ENCODE assay signal across 17 cellular contexts in the genomic region with DNA sequence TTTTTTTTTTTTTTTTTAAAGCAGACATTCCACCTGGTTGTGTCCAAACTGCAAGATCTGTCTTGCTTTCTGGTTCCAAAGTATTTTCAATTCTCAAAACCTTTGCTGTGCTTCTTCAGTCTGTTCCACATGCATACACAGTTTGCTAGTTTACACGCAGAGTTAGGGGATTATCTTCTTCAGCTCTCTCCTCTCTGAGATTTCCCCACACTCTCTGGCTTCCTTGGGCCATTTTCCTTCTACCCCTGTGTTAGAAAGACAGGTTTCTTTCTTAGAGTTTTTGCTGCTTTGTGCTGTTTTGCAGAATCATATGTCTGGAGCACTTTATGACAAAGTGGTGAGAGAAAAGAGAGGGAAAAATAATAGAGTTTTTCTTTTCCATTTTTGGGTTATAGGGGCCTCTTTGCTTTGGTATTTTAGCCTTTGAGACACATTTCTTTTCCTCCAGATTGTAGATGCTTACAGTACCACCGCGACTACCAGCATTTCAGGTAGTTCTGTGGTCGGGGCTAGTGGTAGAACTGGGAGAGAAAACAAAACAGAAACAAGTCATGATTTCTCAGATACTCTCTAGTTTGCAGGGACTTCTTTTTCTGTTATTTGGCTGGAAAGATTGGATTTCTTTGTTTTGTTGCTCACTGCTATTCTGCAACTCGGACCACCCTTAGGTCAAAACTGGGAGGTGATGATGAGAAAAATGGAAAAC.
DNase-seq lines count a peak whose midpoint lies in the region; ATAC-seq and TF ChIP-seq lines count a peak whose summit lies in the region.
"Had no signal": no experiment of that assay in that cellular context is flagged by ENCODE, and none has a peak within 500 bp of the region (broad histone marks: within the 10 kb centered on the region; RNA-seq: fewer than 3 reads in every experiment).

No MANE protein-coding gene starts in this region.

- H3K9me3 ChIP-seq in heart left ventricle (peaks cover 0 to 8% (median 0%) of the 10 kb centered on the region in 12 donors), transverse colon (no peaks in the 10 kb centered on the region)
- H3K9me3 ChIP-seq: left lung had no signal

- no peaks in the 10 kb centered on the region for H3K27me3 Mint-ChIP-seq in WTC11 (ENCODE audit: low read depth)
- H3K27me3 Mint-ChIP-seq: activated naive CD4-positive, alpha-beta T cell treated with anti-CD3 and anti-CD28 coated beads, Interleukin-2, amount 10 ng/mL, durations not matched to agents 7 days and 5 days; IgD-negative memory B cell had no signal

- H3K4me1 Mint-ChIP-seq in WTC11, result no peaks in the 10 kb centered on the region

- in situ Hi-C loops in transverse colon (cut with MboI; ENCODE audit: low pct_ligation_motif_present in 1 of 4, low pct_unique_long_range_greater_than_20kb in 1 of 4, low sequenced_read_pairs in 3 of 4), result no loop called here

- peaks cover 0 to 33% (median 17%) of the 10 kb centered on the region in 9 donors for H3K36me3 ChIP-seq in heart left ventricle
- H3K36me3 ChIP-seq in transverse colon, result peaks cover 0 to 8% (median 0%) of the 10 kb centered on the region in 4 donors
- H3K36me3 ChIP-seq: SJSA1 had no signal

- no peaks in the 10 kb centered on the region for H3K4me1 ChIP-seq in heart left ventricle
- H3K4me1 ChIP-seq in transverse colon, result no peaks in the 10 kb centered on the region
- H3K4me1 ChIP-seq: left lung, SJSA1 had no signal

- CTCF ChIA-PET in WTC11 (lab: Charles Lee), result no interaction called here

- H3K9me3 Mint-ChIP-seq in WTC11, result peaks cover 10% of the 10 kb centered on the region

- H3K27me3 ChIP-seq in heart left ventricle (no peaks in the 10 kb centered on the region), transverse colon (no peaks in the 10 kb centered on the region)
- H3K27me3 ChIP-seq: left lung, SJSA1, spleen had no signal

- ATAC-seq in GM19395 (IDR thresholded peaks at IDR 0.05; ENCODE audit: unreplicated experiment), result peak; percentile 86
- ATAC-seq in HG02885 (IDR thresholded peaks at IDR 0.05; ENCODE audit: poor library complexity, unreplicated experiment), result peak; percentile 58
- no peak for ATAC-seq in WTC11
- no peak for ATAC-seq in heart left ventricle
- ATAC-seq: left lung had no signal

- POLR2A ChIA-PET in WTC11 (lab: Charles Lee), result no interaction called here

- H3K36me3 Mint-ChIP-seq in WTC11, result peaks cover 21% of the 10 kb centered on the region

- intact Hi-C loops in heart left ventricle (cut with DNase I) (no loop called here), transverse colon (cut with DNase I; ENCODE audit: low total_unique reads) (no loop called here)

- no peak overlapping the region for H3K4me3 Mint-ChIP-seq in WTC11
- H3K4me3 Mint-ChIP-seq: activated naive CD4-positive, alpha-beta T cell treated with anti-CD3 and anti-CD28 coated beads, Interleukin-2, amount 10 ng/mL, durations not matched to agents 7 days and 5 days had no signal

- DNase-seq in GM12865 (ENCODE audit: low read depth), result peak; percentile 76
- DNase-seq in WTC11 (ENCODE audit: low spot score), result no peak
- no peak for DNase-seq in heart left ventricle
- no peak for DNase-seq in NCI-H2196 treated with DMSO at 0.1 percent for 48 hours (lab: John Stamatoyannopoulos, UW; ENCODE audit: unreplicated experiment)
- DNase-seq in transverse colon, result no peak
- DNase-seq in RKO (ENCODE audit: low spot score), result no peak
- DNase-seq: activated naive CD4-positive, alpha-beta T cell treated with anti-CD3 and anti-CD28 coated beads, Interleukin-2, amount 10 ng/mL, durations not matched to agents 7 days and 5 days; effector CD8-positive, alpha-beta T cell; HCEC 1CT; left lung; NCI-H1092 treated with DMSO at 0.1 percent for 48 hours; posterior cingulate gyrus; spleen had no signal

- TF ChIP-seq CTCF in GM12865 (IDR thresholded peaks at IDR 0.05; ENCODE audit: insufficient read depth, low read depth, low read length, missing control alignments), result no peak
- no peak for TF ChIP-seq CTCF in WTC11 (IDR thresholded peaks at IDR 0.05)
- no peak for TF ChIP-seq CTCF in heart left ventricle (IDR thresholded peaks at IDR 0.05)
- TF ChIP-seq CTCF in transverse colon (IDR thresholded peaks at IDR 0.05), result no peak

- H3K4me3 ChIP-seq in GM12865 (ENCODE audit: low read depth, low read length) (peak overlapping the region; percentile 3), heart left ventricle (no peak overlapping the region), transverse colon (no peak overlapping the region)
- H3K4me3 ChIP-seq: left lung, SJSA1, spleen had no signal

- H3K27ac ChIP-seq in heart left ventricle (no peak overlapping the region), transverse colon (no peak overlapping the region)
- H3K27ac ChIP-seq: left lung, SJSA1, spleen had no signal

- WGBS in heart left ventricle, 4 donors, result 86 to 95% (median 94%) methylated on average over 5 of the region's 5 CpGs
- WGBS in transverse colon (ENCODE audit: low coverage in 1 of 2), 2 donors, result 79 to 86% methylated on average over 5 of the region's 5 CpGs

- no peak for TF ChIP-seq POLR2A in heart left ventricle (IDR thresholded peaks at IDR 0.05)
- no peak for TF ChIP-seq POLR2A in transverse colon (IDR thresholded peaks at IDR 0.05)

- H3K27ac Mint-ChIP-seq in WTC11, result 0 out of 2 replicates have a peak overlapping the region, but pooled peaks have one; percentile 67
- H3K27ac Mint-ChIP-seq: activated naive CD4-positive, alpha-beta T cell treated with anti-CD3 and anti-CD28 coated beads, Interleukin-2, amount 10 ng/mL, durations not matched to agents 7 days and 5 days had no signal

- TF ChIP-seq EP300 in transverse colon (IDR thresholded peaks at IDR 0.05; ENCODE audit: low read depth), result no peak

TF ChIP-seq in WTC11, 78 proteins besides CTCF, POLR2A, EP300 and RAD21:
- TF ChIP-seq, protein P1, sequence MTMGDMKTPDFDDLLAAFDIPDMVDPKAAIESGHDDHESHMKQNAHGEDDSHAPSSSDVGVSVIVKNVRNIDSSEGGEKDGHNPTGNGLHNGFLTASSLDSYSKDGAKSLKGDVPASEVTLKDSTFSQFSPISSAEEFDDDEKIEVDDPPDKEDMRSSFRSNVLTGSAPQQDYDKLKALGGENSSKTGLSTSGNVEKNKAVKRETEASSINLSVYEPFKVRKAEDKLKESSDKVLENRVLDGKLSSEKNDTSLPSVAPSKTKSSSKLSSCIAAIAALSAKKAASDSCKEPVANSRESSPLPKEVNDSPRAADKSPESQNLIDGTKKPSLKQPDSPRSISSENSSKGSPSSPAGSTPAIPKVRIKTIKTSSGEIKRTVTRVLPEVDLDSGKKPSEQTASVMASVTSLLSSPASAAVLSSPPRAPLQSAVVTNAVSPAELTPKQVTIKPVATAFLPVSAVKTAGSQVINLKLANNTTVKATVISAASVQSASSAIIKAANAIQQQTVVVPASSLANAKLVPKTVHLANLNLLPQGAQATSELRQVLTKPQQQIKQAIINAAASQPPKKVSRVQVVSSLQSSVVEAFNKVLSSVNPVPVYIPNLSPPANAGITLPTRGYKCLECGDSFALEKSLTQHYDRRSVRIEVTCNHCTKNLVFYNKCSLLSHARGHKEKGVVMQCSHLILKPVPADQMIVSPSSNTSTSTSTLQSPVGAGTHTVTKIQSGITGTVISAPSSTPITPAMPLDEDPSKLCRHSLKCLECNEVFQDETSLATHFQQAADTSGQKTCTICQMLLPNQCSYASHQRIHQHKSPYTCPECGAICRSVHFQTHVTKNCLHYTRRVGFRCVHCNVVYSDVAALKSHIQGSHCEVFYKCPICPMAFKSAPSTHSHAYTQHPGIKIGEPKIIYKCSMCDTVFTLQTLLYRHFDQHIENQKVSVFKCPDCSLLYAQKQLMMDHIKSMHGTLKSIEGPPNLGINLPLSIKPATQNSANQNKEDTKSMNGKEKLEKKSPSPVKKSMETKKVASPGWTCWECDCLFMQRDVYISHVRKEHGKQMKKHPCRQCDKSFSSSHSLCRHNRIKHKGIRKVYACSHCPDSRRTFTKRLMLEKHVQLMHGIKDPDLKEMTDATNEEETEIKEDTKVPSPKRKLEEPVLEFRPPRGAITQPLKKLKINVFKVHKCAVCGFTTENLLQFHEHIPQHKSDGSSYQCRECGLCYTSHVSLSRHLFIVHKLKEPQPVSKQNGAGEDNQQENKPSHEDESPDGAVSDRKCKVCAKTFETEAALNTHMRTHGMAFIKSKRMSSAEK (CRISPR knock-in tag; IDR thresholded peaks at IDR 0.05; ENCODE audit: borderline replicate concordance), result no peak

Comparison
In these comparisons a context has a peak if more than half of its experiments do, and no peak if none do; other contexts are left out.
1. ATAC-seq: peak in GM19395 (single experiment) and HG02885 (single experiment); none in WTC11 (single experiment) and heart left ventricle (0 of 4).